14 cellular contexts compared by ENCODE assay signal in the genomic region with DNA sequence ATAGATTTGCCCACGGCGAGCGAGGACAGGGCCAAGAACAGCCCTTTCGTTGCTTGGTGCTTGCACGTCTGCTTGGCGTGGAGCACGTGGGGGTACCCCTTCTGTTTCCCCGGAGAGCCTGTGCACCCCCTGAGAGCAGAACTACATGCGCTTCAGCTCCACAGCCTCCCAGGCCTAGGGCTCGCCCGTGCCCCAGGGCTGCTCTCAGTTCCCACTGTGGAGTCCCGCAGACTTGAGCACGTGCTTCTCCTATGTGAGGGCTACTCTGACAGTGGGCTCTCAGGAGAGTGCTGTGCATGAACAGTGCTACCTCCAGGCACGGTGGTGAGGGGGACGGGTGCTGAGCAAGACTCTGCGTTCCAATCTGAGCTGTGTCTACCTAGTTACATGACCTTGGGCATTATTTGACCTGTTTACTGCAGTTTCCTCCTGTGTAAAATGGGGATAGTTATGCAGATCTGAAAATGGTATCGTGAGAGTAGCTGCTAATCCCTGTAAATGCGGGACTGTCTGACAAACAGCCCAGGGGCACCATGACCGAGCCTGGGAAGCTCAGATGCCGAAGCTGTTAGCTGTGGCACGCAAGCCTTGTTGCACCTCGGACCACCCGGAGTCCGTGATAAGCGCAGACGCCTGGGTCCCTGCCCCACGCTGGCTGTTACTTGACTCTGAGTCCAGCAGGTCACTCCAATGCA.
A peak's percentile ranks its signal among the peaks of the same experiment; 100 is the strongest.
DNase-seq lines count a peak whose midpoint lies in the region; ATAC-seq and TF ChIP-seq lines count a peak whose summit lies in the region.
"Had no signal": no experiment of that assay in that cellular context is flagged by ENCODE, and none has a peak within 500 bp of the region (broad histone marks: within the 10 kb centered on the region; RNA-seq: fewer than 3 reads in every experiment).

No MANE protein-coding gene starts in this region.

- intact Hi-C loops in PC-3 (cut with micrococcal nuclease) = loop anchor here (10.0 kb wide), 1 partner anchor 79 kb away; the partner anchor contains the start of gene IRF4

- no peaks in the 10 kb centered on the region for H3K9me3 Mint-ChIP-seq in stimulated activated naive CD8-positive, alpha-beta T cell treated with anti-CD3 and anti-CD28 coated beads, Interleukin-15, Interleukin-2, amounts not matched to agents 100 ng/mL and 50 ng/mL, for 24 hours
- H3K9me3 Mint-ChIP-seq in WTC11 = no peaks in the 10 kb centered on the region
- H3K9me3 Mint-ChIP-seq in immature natural killer cell = no peaks in the 10 kb centered on the region

- no peaks in the 10 kb centered on the region for H3K79me2 ChIP-seq in PC-3 (ENCODE audit: low read length)

- H3K9ac ChIP-seq in PC-3 (ENCODE audit: low read length) = no peak overlapping the region

- H3K27ac Mint-ChIP-seq in stimulated activated naive CD8-positive, alpha-beta T cell treated with anti-CD3 and anti-CD28 coated beads, Interleukin-15, Interleukin-2, amounts not matched to agents 100 ng/mL and 50 ng/mL, for 24 hours = peak overlapping the region; percentile 80
- H3K27ac Mint-ChIP-seq in WTC11 (no peak overlapping the region; the same call in 1 of the 2 replicates), immature natural killer cell (peak overlapping the region; percentile 70 to 91 (median 85))

- no peak overlapping the region for H3K4me3 ChIP-seq in PC-3 (ENCODE audit: low read length)
- H3K4me3 ChIP-seq: left ventricle myocardium inferior, suprapubic skin had no signal

- no peak for DNase-seq in stimulated activated naive CD8-positive, alpha-beta T cell treated with anti-CD3 and anti-CD28 coated beads, Interleukin-15, Interleukin-2, amounts not matched to agents 100 U/mL and 50 U/mL, for 24 hours
- DNase-seq in WTC11 (ENCODE audit: low spot score) = no peak
- DNase-seq in immature natural killer cell = no peak
- DNase-seq in NCI-H2227 (lab: John Stamatoyannopoulos, UW; ENCODE audit: unreplicated experiment) = no peak
- DNase-seq in PC-3 = no peak
- DNase-seq: BE2C, left ventricle myocardium inferior, NCI-H187 treated with DMSO at 0.1 percent for 48 hours, NCI-H524 had no signal

- no peak overlapping the region for H3K27ac ChIP-seq in PC-3 (ENCODE audit: low read length)
- H3K27ac ChIP-seq: left ventricle myocardium inferior, suprapubic skin had no signal

- ATAC-seq in stimulated activated naive CD8-positive, alpha-beta T cell treated with anti-CD3 and anti-CD28 coated beads, Interleukin-15, Interleukin-2, amounts not matched to agents 100 U/mL and 50 U/mL, for 24 hours = no peak
- ATAC-seq in WTC11 (peak; percentile 52; the same call in 1 of the 2 replicates), HG02973 (IDR thresholded peaks at IDR 0.05; ENCODE audit: unreplicated experiment) (no peak), PC-3 (no peak), GM19023 (IDR thresholded peaks at IDR 0.05; ENCODE audit: unreplicated experiment) (no peak)

- no peaks in the 10 kb centered on the region for H3K4me1 ChIP-seq in PC-3 (ENCODE audit: insufficient read depth, low read length)
- H3K4me1 ChIP-seq: BE2C, left ventricle myocardium inferior, suprapubic skin had no signal

- peaks cover 64% of the 10 kb centered on the region for H3K4me1 Mint-ChIP-seq in stimulated activated naive CD8-positive, alpha-beta T cell treated with anti-CD3 and anti-CD28 coated beads, Interleukin-15, Interleukin-2, amounts not matched to agents 100 ng/mL and 50 ng/mL, for 24 hours (ENCODE audit: low read depth)
- 0 out of 2 replicates have a peak, but pooled peaks cover 5% of the 10 kb centered on the region for H3K4me1 Mint-ChIP-seq in WTC11
- H3K4me1 Mint-ChIP-seq in immature natural killer cell = peaks cover 34 to 35% of the 10 kb centered on the region in 2 donors

- H3K9me3 ChIP-seq in PC-3 (ENCODE audit: low read length) = no peaks in the 10 kb centered on the region
- H3K9me3 ChIP-seq: BE2C, left ventricle myocardium inferior, suprapubic skin had no signal

- H3K27me3 Mint-ChIP-seq in stimulated activated naive CD8-positive, alpha-beta T cell treated with anti-CD3 and anti-CD28 coated beads, Interleukin-15, Interleukin-2, amounts not matched to agents 100 ng/mL and 50 ng/mL, for 24 hours = no peaks in the 10 kb centered on the region
- H3K27me3 Mint-ChIP-seq in WTC11 (ENCODE audit: low read depth) (no peaks in the 10 kb centered on the region), immature natural killer cell (ENCODE audit: low read depth in 3 of 3) (peaks cover 2 to 9% (median 5%) of the 10 kb centered on the region in 3 donors)
- H3K27me3 Mint-ChIP-seq: naive B cell had no signal

- H4K20me1 ChIP-seq in PC-3 (ENCODE audit: low read length) = no peaks in the 10 kb centered on the region

- H2AFZ ChIP-seq in PC-3 (ENCODE audit: low read length) = no peak overlapping the region

- H3K27me3 ChIP-seq in PC-3 (ENCODE audit: low read length) = no peaks in the 10 kb centered on the region

- peak overlapping the region; percentile 30 for H3K4me3 Mint-ChIP-seq in stimulated activated naive CD8-positive, alpha-beta T cell treated with anti-CD3 and anti-CD28 coated beads, Interleukin-15, Interleukin-2, amounts not matched to agents 100 ng/mL and 50 ng/mL, for 24 hours
- H3K4me3 Mint-ChIP-seq in WTC11 = no peak overlapping the region
- peak overlapping the region; percentile 62 to 84 (median 83) for H3K4me3 Mint-ChIP-seq in immature natural killer cell

- CTCF ChIA-PET in WTC11 (lab: Charles Lee) (interaction anchor here (1.2 kb wide), 1 partner anchor 285 kb away, joined by 4 read pairs; no protein-coding TSS in a partner anchor), PC-3 (lab: Charles Lee) (no interaction called here)

- no peaks in the 10 kb centered on the region for H3K36me3 Mint-ChIP-seq in stimulated activated naive CD8-positive, alpha-beta T cell treated with anti-CD3 and anti-CD28 coated beads, Interleukin-15, Interleukin-2, amounts not matched to agents 100 ng/mL and 50 ng/mL, for 24 hours (ENCODE audit: low read depth)
- H3K36me3 Mint-ChIP-seq in WTC11 (no peaks in the 10 kb centered on the region), immature natural killer cell (no peaks in the 10 kb centered on the region)
- H3K36me3 Mint-ChIP-seq: naive B cell had no signal

- POLR2A ChIA-PET in WTC11 (lab: Charles Lee) = no interaction called here
- POLR2A ChIA-PET in PC-3 (lab: Charles Lee; ENCODE audit: unreplicated experiment) = no interaction called here

- H3K9me2 ChIP-seq in PC-3 (replicated peaks; ENCODE audit: low read length) = no peaks in the 10 kb centered on the region

- no TSS peak for BruUV-seq in PC-3 (replicated peaks; lab: Mats Ljungman, UMichigan)

- H3K4me2 ChIP-seq in PC-3 (ENCODE audit: low read length) = no peak overlapping the region

- H3F3A ChIP-seq in PC-3 (ENCODE audit: low read length, unreplicated experiment) = no peaks in the 10 kb centered on the region

- H3K36me3 ChIP-seq in PC-3 (ENCODE audit: low read depth, low read length) = no peaks in the 10 kb centered on the region
- H3K36me3 ChIP-seq: BE2C, left ventricle myocardium inferior, suprapubic skin had no signal

- TF ChIP-seq CTCF in WTC11 (IDR thresholded peaks at IDR 0.05) (no peak), PC-3 (conservative IDR thresholded peaks at IDR 0.05; ENCODE audit: low read depth, low read length) (no peak)

TF ChIP-seq in WTC11, 78 proteins besides CTCF, POLR2A, EP300 and RAD21:
- TF ChIP-seq ZNF423 (CRISPR knock-in tag; IDR thresholded peaks at IDR 0.05) = no peak
- TF ChIP-seq, protein P1, sequence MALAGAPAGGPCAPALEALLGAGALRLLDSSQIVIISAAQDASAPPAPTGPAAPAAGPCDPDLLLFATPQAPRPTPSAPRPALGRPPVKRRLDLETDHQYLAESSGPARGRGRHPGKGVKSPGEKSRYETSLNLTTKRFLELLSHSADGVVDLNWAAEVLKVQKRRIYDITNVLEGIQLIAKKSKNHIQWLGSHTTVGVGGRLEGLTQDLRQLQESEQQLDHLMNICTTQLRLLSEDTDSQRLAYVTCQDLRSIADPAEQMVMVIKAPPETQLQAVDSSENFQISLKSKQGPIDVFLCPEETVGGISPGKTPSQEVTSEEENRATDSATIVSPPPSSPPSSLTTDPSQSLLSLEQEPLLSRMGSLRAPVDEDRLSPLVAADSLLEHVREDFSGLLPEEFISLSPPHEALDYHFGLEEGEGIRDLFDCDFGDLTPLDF (CRISPR knock-in tag; IDR thresholded peaks at IDR 0.05) = no peak
- no peak for TF ChIP-seq ATF1 (CRISPR knock-in tag; IDR thresholded peaks at IDR 0.05)
- no peak for TF ChIP-seq PRRX2 (CRISPR knock-in tag; IDR thresholded peaks at IDR 0.05)
TF ChIP-seq in WTC11: peak in this region for 0.
